ENCODE assay signal across 18 cellular contexts in genomic region chr7:6451224-6451705, GRCh38. TPM values are rescaled to one million over a fixed set of nuclear protein-coding genes. Genes with fewer than 3 reads are reported as not detected.
DNase-seq lines count a peak whose midpoint lies in the region; ATAC-seq and TF ChIP-seq lines count a peak whose summit lies in the region.
"Had no signal": no experiment of that assay in that cellular context is flagged by ENCODE, and none has a peak within 500 bp of the region (broad histone marks: within the 10 kb centered on the region; RNA-seq: fewer than 3 reads in every experiment).

No MANE protein-coding gene starts in this region.

- H3K27me3 Mint-ChIP-seq in natural killer cell (ENCODE audit: low read depth in 2 of 2) = no peaks in the 10 kb centered on the region
- no peaks in the 10 kb centered on the region for H3K27me3 Mint-ChIP-seq in natural killer cell treated with Interleukin-12 subunit alpha and Interleukin-12 subunit beta and Interleukin-15 and Interleukin-18, amount 100 ng/mL, for 72 hours
- H3K27me3 Mint-ChIP-seq in type B pancreatic cell = no peaks in the 10 kb centered on the region

- no peak for TF ChIP-seq POLR2A in erythroblast (IDR thresholded peaks at IDR 0.05; ENCODE audit: low read length)

- CTCF ChIA-PET in RWPE1 (lab: Yijun Ruan, JAX) = interaction anchor here (0.7 kb wide), 1 partner anchor 64 kb away, joined by 3 read pairs; no protein-coding TSS in a partner anchor

- H3K27ac ChIP-seq in RWPE1 (peak overlapping the region; percentile 66), osteoblast (ENCODE audit: low read depth, low read length) (no peak overlapping the region)
- H3K27ac ChIP-seq: BLaER1 treated with 17β-estradiol and CSF1 and Interleukin-3, amounts not matched to agents 10 nM and 100 nM had no signal

- H3K4me1 Mint-ChIP-seq in natural killer cell (peaks cover 15 to 22% of the 10 kb centered on the region in 2 donors), type B pancreatic cell (ENCODE audit: unreplicated experiment) (peaks cover 5% of the 10 kb centered on the region)
- H3K4me1 Mint-ChIP-seq in natural killer cell treated with Interleukin-12 subunit alpha and Interleukin-12 subunit beta and Interleukin-15 and Interleukin-18, amount 100 ng/mL, for 72 hours (ENCODE audit: low read depth in 2 of 2) = peaks cover 0 to 10% of the 10 kb centered on the region in 2 donors

- no peak overlapping the region for H2AFZ ChIP-seq in osteoblast (ENCODE audit: low read length)

- no peak for ATAC-seq in natural killer cell
- no peak for ATAC-seq in natural killer cell treated with Interleukin-12 subunit alpha and Interleukin-12 subunit beta and Interleukin-15 and Interleukin-18, amount 100 ng/mL, for 72 hours

- no peaks in the 10 kb centered on the region for H4K20me1 ChIP-seq in osteoblast (ENCODE audit: insufficient read depth, low read length)

- H3K79me2 ChIP-seq in osteoblast (ENCODE audit: insufficient read depth, low read length) = peaks cover 14% of the 10 kb centered on the region

- H3K36me3 Mint-ChIP-seq in natural killer cell (no peaks in the 10 kb centered on the region), type B pancreatic cell (no peaks in the 10 kb centered on the region)
- no peaks in the 10 kb centered on the region for H3K36me3 Mint-ChIP-seq in natural killer cell treated with Interleukin-12 subunit alpha and Interleukin-12 subunit beta and Interleukin-15 and Interleukin-18, amount 100 ng/mL, for 72 hours

- H3K27ac Mint-ChIP-seq in natural killer cell = peak overlapping the region in 1 of 2 donors; percentile 13
- no peak overlapping the region for H3K27ac Mint-ChIP-seq in natural killer cell treated with Interleukin-12 subunit alpha and Interleukin-12 subunit beta and Interleukin-15 and Interleukin-18, amount 100 ng/mL, for 72 hours
- peak overlapping the region; percentile 56 for H3K27ac Mint-ChIP-seq in type B pancreatic cell

- peaks cover 24% of the 10 kb centered on the region for H3K4me1 ChIP-seq in osteoblast (ENCODE audit: insufficient read depth, low read length)

- H3K9me3 Mint-ChIP-seq in natural killer cell (no peaks in the 10 kb centered on the region), type B pancreatic cell (no peaks in the 10 kb centered on the region)
- H3K9me3 Mint-ChIP-seq in natural killer cell treated with Interleukin-12 subunit alpha and Interleukin-12 subunit beta and Interleukin-15 and Interleukin-18, amount 100 ng/mL, for 72 hours = no peaks in the 10 kb centered on the region

- DNase-seq in natural killer cell = no peak
- DNase-seq in natural killer cell treated with Interleukin-12 subunit alpha and Interleukin-12 subunit beta and Interleukin-15 and Interleukin-18, amount 100 ng/mL, for 72 hours (ENCODE audit: low spot score) = no peak
- no peak for DNase-seq in RWPE1 (ENCODE audit: low spot score)
- peak; percentile 88 to 94 for DNase-seq in erythroblast (lab: John Stamatoyannopoulos, UW)
- no peak for DNase-seq in type B pancreatic cell (ENCODE audit: extremely low spot score, unreplicated experiment)
- DNase-seq in posterior vena cava (ENCODE audit: low spot score) = no peak
- DNase-seq in SKM-1 treated with dmso at 0.1 percent for 144 hours (lab: John Stamatoyannopoulos, UW; ENCODE audit: unreplicated experiment) = no peak
- DNase-seq in osteoblast (ENCODE audit: insufficient read length, low spot score, missing footprints) = no peak
- DNase-seq: COR-L47, DMS153, Karpas-422, MG63, NCI-H1092 treated with DMSO at 0.1 percent for 48 hours, NCI-H510A treated with DMSO at 0.1 percent for 48 hours, SHP77, SK-N-SH had no signal

- no peak overlapping the region for H3K4me2 ChIP-seq in osteoblast (ENCODE audit: insufficient read depth, low read length)
- H3K4me2 ChIP-seq: BLaER1 treated with 17β-estradiol and CSF1 and Interleukin-3, amounts not matched to agents 10 nM and 100 nM; SK-N-SH had no signal

- no peaks in the 10 kb centered on the region for H3K36me3 ChIP-seq in osteoblast (ENCODE audit: insufficient read depth, low read length)
- H3K36me3 ChIP-seq: HAP-1, MG63 had no signal

- H3K9me3 ChIP-seq in osteoblast (ENCODE audit: low read depth, low read length) = no peaks in the 10 kb centered on the region
- H3K9me3 ChIP-seq: BLaER1 treated with 17β-estradiol and CSF1 and Interleukin-3, amounts not matched to agents 10 nM and 100 nM; HAP-1; MG63; SK-N-SH had no signal

- H3K27me3 ChIP-seq in osteoblast (ENCODE audit: insufficient read depth, low read length) = no peaks in the 10 kb centered on the region
- H3K27me3 ChIP-seq: BLaER1 treated with 17β-estradiol and CSF1 and Interleukin-3, amounts not matched to agents 10 nM and 100 nM; MG63 had no signal

- POLR2A ChIA-PET in RWPE1 (lab: Yijun Ruan, JAX; ENCODE audit: low non-redundant PET) = no interaction called here

- H3K4me3 Mint-ChIP-seq in natural killer cell (peak overlapping the region; percentile 17), type B pancreatic cell (peak overlapping the region; percentile 39)
- H3K4me3 Mint-ChIP-seq in natural killer cell treated with Interleukin-12 subunit alpha and Interleukin-12 subunit beta and Interleukin-15 and Interleukin-18, amount 100 ng/mL, for 72 hours = no peak overlapping the region

- no peak overlapping the region for H3K4me3 ChIP-seq in osteoblast (ENCODE audit: insufficient read depth, low read length)
- H3K4me3 ChIP-seq: BLaER1 treated with 17β-estradiol and CSF1 and Interleukin-3, amounts not matched to agents 10 nM and 100 nM; HAP-1; MG63 had no signal

- TF ChIP-seq CTCF in natural killer cell (IDR thresholded peaks at IDR 0.05) (no peak), RWPE1 (conservative IDR thresholded peaks at IDR 0.05; ENCODE audit: low read depth) (no peak), type B pancreatic cell (conservative IDR thresholded peaks at IDR 0.05) (no peak), osteoblast (IDR thresholded peaks at IDR 0.05; ENCODE audit: extremely low read depth, low read depth, low read length) (no peak)

- intact Hi-C loops in natural killer cell (cut with micrococcal nuclease) (no loop called here), posterior vena cava (cut with DNase I) (no loop called here)

RNA-seq across cellular contexts. Expression of gene DAGLB, which starts 3.5 kb away (rescaled TPM):
- total RNA-seq in natural killer cell (10 to 100 TPM; 20.3 to 25.6 (median 25.2) TPM), type B pancreatic cell (ENCODE audit: low replicate concordance) (21.2 and 27.0 TPM in 2 replicates), posterior vena cava (10 to 100 TPM; 10.7 to 14.6 TPM), osteoblast (17.1 and 17.4 TPM in 2 replicates)
- 10 to 100 TPM; 19.6 to 30.6 TPM for total RNA-seq in natural killer cell treated with Interleukin-12 subunit alpha and Interleukin-12 subunit beta and Interleukin-15 and Interleukin-18, amount 100 ng/mL, for 72 hours

RNA-seq across cellular contexts. Expression of gene KDELR2, which starts 32.7 kb away (rescaled TPM):
- total RNA-seq in natural killer cell (10 to 100 TPM; 56.2 to 60.2 (median 58.5) TPM), type B pancreatic cell (ENCODE audit: low replicate concordance) (147 and 227 TPM in 2 replicates), posterior vena cava (100 to 1,000 TPM; 150 to 159 TPM), osteoblast (218 and 245 TPM in 2 replicates)
- 100 to 1,000 TPM; 123 to 147 TPM for total RNA-seq in natural killer cell treated with Interleukin-12 subunit alpha and Interleukin-12 subunit beta and Interleukin-15 and Interleukin-18, amount 100 ng/mL, for 72 hours

Comparison
In these comparisons a context has a peak if more than half of its experiments do, and no peak if none do; other contexts are left out.
1. DNase-seq: peak in erythroblast (2 of 2); none in natural killer cell (single experiment), natural killer cell treated with Interleukin-12 subunit alpha and Interleukin-12 subunit beta and Interleukin-15 and Interleukin-18, amount 100 ng/mL, for 72 hours (single experiment), RWPE1 (single experiment), type B pancreatic cell (single experiment), posterior vena cava (single experiment), SKM-1 treated with dmso at 0.1 percent for 144 hours (single experiment) and osteoblast (single experiment).